Comparison of ENCODE assay signal across 8 cellular contexts in the genomic region with DNA sequence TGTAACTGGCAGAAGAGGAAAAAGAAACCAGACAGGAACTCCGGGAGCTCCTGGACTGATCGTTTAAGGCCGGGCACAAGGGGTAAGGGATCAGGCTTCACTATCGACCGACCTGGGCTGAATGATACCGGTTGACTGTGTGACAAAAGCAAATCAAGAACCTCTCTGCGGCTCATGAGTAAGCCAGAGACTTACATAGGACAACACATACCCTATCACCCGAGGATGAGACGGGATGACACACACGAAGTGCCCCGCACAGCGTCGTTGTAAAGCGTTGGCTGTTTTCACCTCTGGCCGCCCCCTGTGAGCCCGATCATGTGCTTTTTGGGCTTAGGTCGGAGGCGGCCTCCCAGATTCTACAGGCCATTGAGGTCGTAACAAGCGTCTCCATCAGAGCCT. TPM values are rescaled to one million over a fixed set of nuclear protein-coding genes. Genes with fewer than 3 reads are reported as not detected.
A peak's percentile ranks its signal among the peaks of the same experiment; 100 is the strongest.
DNase-seq lines count a peak whose midpoint lies in the region; ATAC-seq and TF ChIP-seq lines count a peak whose summit lies in the region.

No MANE protein-coding gene starts in this region.

- H3K27me3 ChIP-seq in adrenal gland = no peaks in the 10 kb centered on the region

- peak; percentile 82 for DNase-seq in DMS53 (lab: John Stamatoyannopoulos, UW)
- DNase-seq in SK-N-MC (ENCODE audit: low read depth, low spot score) = no peak
- DNase-seq in adrenal gland = peak in 6 of 7 donors; percentile 28 to 65 (median 42)
- DNase-seq in islet precursor cell = peak; percentile 64
- DNase-seq in stimulated activated CD4-positive, alpha-beta T cell treated with anti-CD3 and anti-CD28 coated beads, Interleukin-2, amount 100 ng/mL, for 24 hours = peak; percentile 67 to 78

- H3K36me3 ChIP-seq in SK-N-MC (ENCODE audit: insufficient read depth, low read length) = peaks cover 7% of the 10 kb centered on the region
- H3K36me3 ChIP-seq in adrenal gland (replicated peaks in 1 of 2) = no peaks in the 10 kb centered on the region

- WGBS in adrenal gland, 4 donors = 16 to 29% (median 18%) methylated on average over 7 to 20 of the region's 20 CpGs

- intact Hi-C loops in adrenal gland (cut with DNase I) = no loop called here

- peak overlapping the region; percentile 69 for H3K27ac ChIP-seq in SK-N-MC
- H3K27ac ChIP-seq in adrenal gland = peak overlapping the region; percentile 17 to 93 (median 87)

- H3K4me3 ChIP-seq in SK-N-MC (peak overlapping the region; percentile 76), adrenal gland (peak overlapping the region in 2 of 4 donors; percentile 61 to 79)

- TF ChIP-seq POLR2A in adrenal gland (IDR thresholded peaks at IDR 0.05) = no peak

- no peaks in the 10 kb centered on the region for H3K9me3 ChIP-seq in SK-N-MC (ENCODE audit: low read depth, low read length)
- H3K9me3 ChIP-seq in adrenal gland (replicated peaks in 1 of 3) = no peaks in the 10 kb centered on the region

- peak overlapping the region; percentile 67 for H3K9ac ChIP-seq in SK-N-MC (ENCODE audit: insufficient read length)

- peak; percentile 17 for ATAC-seq in HG02610 (IDR thresholded peaks at IDR 0.05; ENCODE audit: unreplicated experiment)
- no peak for ATAC-seq in HG03342 (IDR thresholded peaks at IDR 0.05; ENCODE audit: unreplicated experiment)
- no peak for ATAC-seq in GM18520 (IDR thresholded peaks at IDR 0.05; ENCODE audit: unreplicated experiment)

- no peak for TF ChIP-seq CTCF in adrenal gland (IDR thresholded peaks at IDR 0.05)

- peaks cover 13 to 31% of the 10 kb centered on the region in 2 donors for H3K4me1 ChIP-seq in adrenal gland (replicated peaks in 1 of 2)

RNA-seq across cellular contexts. Expression of a gene that starts 0.7 kb away (rescaled TPM):
- 10 to 100 TPM in 7 of 8 donors, 1 to 10 TPM in 1; 3.7 to 17.9 (median 11.7) TPM for total RNA-seq in adrenal gland
- 1 to 10 TPM; 3.4 to 5.8 (median 4.4) TPM for polyA plus RNA-seq in adrenal gland

RNA-seq across cellular contexts. Expression of a gene that starts 31.4 kb away (rescaled TPM):
- 1,000 to 10,000 TPM in 3 of 8 donors, 100 to 1,000 TPM in 5; 241 to 1,128 (median 564) TPM for total RNA-seq in adrenal gland
- polyA plus RNA-seq in adrenal gland = 1,000 to 10,000 TPM in 2 of 3 donors, 100 to 1,000 TPM in 1; 891 to 1,967 (median 1,739) TPM

RNA-seq across cellular contexts. Expression of a gene that starts 32.9 kb away (rescaled TPM):
- 100 to 1,000 TPM in 3 of 8 donors, 10 to 100 TPM in 5; 54.9 to 144 (median 86.9) TPM for total RNA-seq in adrenal gland
- 100 to 1,000 TPM in 1 of 3 donors, 10 to 100 TPM in 2; 44.9 to 159 (median 59.3) TPM for polyA plus RNA-seq in adrenal gland
